In genomic region chr5:132501961-132502931, GRCh38 we compare ENCODE assay signal across 11 cellular contexts. TPM values are rescaled to one million over a fixed set of nuclear protein-coding genes. Genes with fewer than 3 reads are reported as not detected.
DNase-seq lines count a peak whose midpoint lies in the region; ATAC-seq and TF ChIP-seq lines count a peak whose summit lies in the region.
"Had no signal": no experiment of that assay in that cellular context is flagged by ENCODE, and none has a peak within 500 bp of the region (broad histone marks: within the 10 kb centered on the region; RNA-seq: fewer than 3 reads in every experiment).

No MANE protein-coding gene starts in this region.

- ATAC-seq in GM19035 (IDR thresholded peaks at IDR 0.05; ENCODE audit: unreplicated experiment): no peak
- ATAC-seq in GM21423 (IDR thresholded peaks at IDR 0.05; ENCODE audit: unreplicated experiment): no peak
- ATAC-seq in HG02938 (IDR thresholded peaks at IDR 0.05; ENCODE audit: unreplicated experiment): no peak

- no peaks in the 10 kb centered on the region for H3K79me2 ChIP-seq in KMS-11 (ENCODE audit: insufficient read depth, low read depth)

- H4K20me1 ChIP-seq in KMS-11 (ENCODE audit: insufficient read depth): no peaks in the 10 kb centered on the region

- peak; percentile 15 for DNase-seq in AG08396 (ENCODE audit: low spot score)
- DNase-seq in dermis blood vessel endothelial cell: peak; percentile 30
- peak; percentile 86 for DNase-seq in mesenteric fat pad (ENCODE audit: low spot score)
- no peak for DNase-seq in superior temporal gyrus (ENCODE audit: extremely low spot score)
- DNase-seq: activated CD4-positive, alpha-beta T cell treated with anti-CD3 and anti-CD28 coated beads for 48 hours; activated effector memory CD4-positive, alpha-beta T cell treated with Interleukin-2 at 50 U/mL for 16 hours had no signal

- H2AFZ ChIP-seq in KMS-11 (ENCODE audit: low read depth): peak overlapping the region; percentile 31; the same call in 1 of the 2 replicates

- no peak overlapping the region for H3K4me3 ChIP-seq in KMS-11 (IDR thresholded peaks at IDR 0.05; ENCODE audit: insufficient read depth, low read depth, low read length)

- no peak overlapping the region for H3K9ac ChIP-seq in KMS-11

- H3K27ac ChIP-seq in KMS-11: no peak overlapping the region

- H3K36me3 ChIP-seq in KMS-11 (ENCODE audit: insufficient read depth): no peaks in the 10 kb centered on the region

- no peak overlapping the region for H3K4me2 ChIP-seq in KMS-11

- peaks cover 73% of the 10 kb centered on the region for H3K4me1 ChIP-seq in KMS-11 (ENCODE audit: low read depth, poor library complexity, severe bottlenecking)

- no peaks in the 10 kb centered on the region for H3K27me3 ChIP-seq in KMS-11 (ENCODE audit: insufficient read depth, low read depth)

- no peak for TF ChIP-seq CTCF in KMS-11 (conservative IDR thresholded peaks at IDR 0.05; ENCODE audit: low read depth, low read length)

RNA-seq across cellular contexts. Expression of gene IRF1, which starts 11.7 kb away (rescaled TPM):
- total RNA-seq in dermis blood vessel endothelial cell (26.4 TPM in 2 replicates), mesenteric fat pad (61.1 TPM)

RNA-seq across cellular contexts. Expression of gene IL5, which starts 41.1 kb away (rescaled TPM):
- total RNA-seq in dermis blood vessel endothelial cell (not detected in 2 replicates), mesenteric fat pad (not detected)
- total RNA-seq: ureter had no signal

RNA-seq across cellular contexts. Expression of gene RAD50, which starts 54.5 kb away (rescaled TPM):
- total RNA-seq in dermis blood vessel endothelial cell (12.6 and 22.0 TPM in 2 replicates), mesenteric fat pad (44.2 TPM)
